Comparison of ENCODE assay signal across 10 cellular contexts in the genomic region with DNA sequence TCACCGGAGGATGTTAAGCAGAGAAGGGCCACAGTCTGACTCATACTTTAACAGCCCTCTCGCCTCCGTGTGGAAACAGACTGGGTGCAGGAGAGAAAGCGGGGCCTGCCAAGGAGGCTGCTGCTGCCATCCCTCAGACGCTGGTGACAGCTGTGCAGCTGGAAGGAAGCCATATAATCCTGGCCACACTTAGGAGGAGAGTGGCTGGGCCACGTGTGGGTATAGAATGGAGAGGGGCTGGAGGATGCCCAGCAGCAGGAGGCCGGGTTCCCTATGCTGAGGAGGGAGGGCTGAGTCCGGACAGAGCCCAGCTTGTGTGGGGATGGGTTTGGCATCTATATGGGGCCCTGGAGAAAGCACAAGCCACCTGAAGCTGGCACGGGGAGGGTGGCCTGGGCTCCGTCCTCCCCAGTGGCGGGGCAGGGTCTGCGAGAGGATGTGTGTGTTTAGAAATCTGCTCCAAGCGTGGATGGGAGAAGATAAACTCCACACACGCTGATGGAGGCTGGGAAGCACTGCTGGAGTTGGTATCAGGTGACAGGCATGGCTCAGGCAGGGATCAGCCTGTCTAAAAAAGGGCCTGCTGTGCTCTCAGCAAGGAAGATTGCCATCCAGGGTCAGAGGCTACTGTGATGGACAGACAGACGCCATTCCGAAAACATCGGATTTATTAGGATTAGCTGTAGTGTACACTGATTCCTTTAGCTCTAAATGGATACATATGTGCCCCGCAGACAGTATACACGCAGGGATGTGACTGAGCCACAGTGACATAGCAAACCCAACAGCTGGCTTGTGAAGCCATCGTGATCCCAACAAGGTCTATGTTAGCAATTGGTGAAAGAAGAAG. TPM values are rescaled to one million over a fixed set of nuclear protein-coding genes. Genes with fewer than 3 reads are reported as not detected.
DNase-seq lines count a peak whose midpoint lies in the region; ATAC-seq and TF ChIP-seq lines count a peak whose summit lies in the region.
"Had no signal": no experiment of that assay in that cellular context is flagged by ENCODE, and none has a peak within 500 bp of the region (broad histone marks: within the 10 kb centered on the region; RNA-seq: fewer than 3 reads in every experiment).

No MANE protein-coding gene starts in this region.

- no peaks in the 10 kb centered on the region for H3K27me3 ChIP-seq in thoracic aorta (replicated peaks; ENCODE audit: insufficient read depth)

- H3K27me3 Mint-ChIP-seq in WTC11 (ENCODE audit: low read depth) (no peaks in the 10 kb centered on the region), T-helper 17 cell (no peaks in the 10 kb centered on the region)

- H3K4me3 ChIP-seq in thoracic aorta: no peak overlapping the region

- DNase-seq in NCI-H2107 treated with DMSO at 0.1 percent for 48 hours (lab: John Stamatoyannopoulos, UW; ENCODE audit: unreplicated experiment): peak; percentile 35
- DNase-seq in NCI-H2107 (lab: John Stamatoyannopoulos, UW): no peak
- peak; percentile 7 for DNase-seq in WTC11 (ENCODE audit: low spot score)
- peak; percentile 74 for DNase-seq in islet precursor cell
- DNase-seq in thoracic aorta (ENCODE audit: low spot score): no peak
- DNase-seq in dermis blood vessel endothelial cell: no peak
- no peak for DNase-seq in activated CD4-positive, alpha-beta T cell treated with anti-CD3 and anti-CD28 coated beads for 48 hours
- no peak for DNase-seq in T-helper 17 cell

- ATAC-seq in WTC11 (no peak), thoracic aorta (ENCODE audit: insufficient number of reproducible peaks, low FRiP score, low read depth) (no peak), T-helper 17 cell (no peak)
- ATAC-seq: esophagus mucosa; naive thymus-derived CD8-positive, alpha-beta T cell had no signal

- H3K9me3 ChIP-seq in thoracic aorta: no peaks in the 10 kb centered on the region
- no peaks in the 10 kb centered on the region for H3K9me3 ChIP-seq in T-helper 17 cell (ENCODE audit: control insufficient read depth, low read length, poor library complexity, severe bottlenecking)

- peaks cover 20 to 39% of the 10 kb centered on the region in 2 donors for H3K4me1 ChIP-seq in thoracic aorta (ENCODE audit: control insufficient read depth in 1 of 2, low read depth in 2 of 2)

- CTCF ChIA-PET in WTC11 (lab: Charles Lee): interaction anchor here (0.6 to 4.7 kb wide), 6 partner anchors 8 to 276 kb away, joined by 3 to 76 read pairs (median 4); no protein-coding TSS in a partner anchor

- H3K4me3 Mint-ChIP-seq in WTC11 (no peak overlapping the region), T-helper 17 cell (no peak overlapping the region)
- H3K4me3 Mint-ChIP-seq: naive thymus-derived CD8-positive, alpha-beta T cell had no signal

- no peaks in the 10 kb centered on the region for H3K9me3 Mint-ChIP-seq in WTC11
- H3K9me3 Mint-ChIP-seq: naive thymus-derived CD8-positive, alpha-beta T cell had no signal

- no peak overlapping the region for H3K27ac Mint-ChIP-seq in WTC11
- H3K27ac Mint-ChIP-seq in T-helper 17 cell: no peak overlapping the region
- H3K27ac Mint-ChIP-seq: naive thymus-derived CD8-positive, alpha-beta T cell had no signal

- H3K4me1 Mint-ChIP-seq in WTC11: peaks cover 19% of the 10 kb centered on the region
- H3K4me1 Mint-ChIP-seq in T-helper 17 cell: peaks cover 5% of the 10 kb centered on the region

- POLR2A ChIA-PET in WTC11 (lab: Charles Lee): no interaction called here

- no peaks in the 10 kb centered on the region for H3K36me3 ChIP-seq in thoracic aorta

- H3K27ac ChIP-seq in thoracic aorta: peak overlapping the region; percentile 84 to 86

- H3K36me3 Mint-ChIP-seq in WTC11 (no peaks in the 10 kb centered on the region), T-helper 17 cell (ENCODE audit: low read depth) (peaks cover 2% of the 10 kb centered on the region)
- H3K36me3 Mint-ChIP-seq: naive thymus-derived CD8-positive, alpha-beta T cell had no signal

- TF ChIP-seq CTCF in WTC11 (IDR thresholded peaks at IDR 0.05) (no peak), thoracic aorta (IDR thresholded peaks at IDR 0.05) (no peak)

TF ChIP-seq in WTC11, 78 proteins besides CTCF, POLR2A, EP300 and RAD21 (continues in another document):
- TF ChIP-seq TCF7 (CRISPR knock-in tag; IDR thresholded peaks at IDR 0.05; ENCODE audit: low read depth): no peak
- TF ChIP-seq NR3C1 (CRISPR knock-in tag; conservative IDR thresholded peaks at IDR 0.05; ENCODE audit: low read depth): no peak
- TF ChIP-seq, protein P1, sequence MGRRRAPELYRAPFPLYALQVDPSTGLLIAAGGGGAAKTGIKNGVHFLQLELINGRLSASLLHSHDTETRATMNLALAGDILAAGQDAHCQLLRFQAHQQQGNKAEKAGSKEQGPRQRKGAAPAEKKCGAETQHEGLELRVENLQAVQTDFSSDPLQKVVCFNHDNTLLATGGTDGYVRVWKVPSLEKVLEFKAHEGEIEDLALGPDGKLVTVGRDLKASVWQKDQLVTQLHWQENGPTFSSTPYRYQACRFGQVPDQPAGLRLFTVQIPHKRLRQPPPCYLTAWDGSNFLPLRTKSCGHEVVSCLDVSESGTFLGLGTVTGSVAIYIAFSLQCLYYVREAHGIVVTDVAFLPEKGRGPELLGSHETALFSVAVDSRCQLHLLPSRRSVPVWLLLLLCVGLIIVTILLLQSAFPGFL (CRISPR knock-in tag; IDR thresholded peaks at IDR 0.05; ENCODE audit: borderline replicate concordance): no peak
- TF ChIP-seq, protein P2, sequence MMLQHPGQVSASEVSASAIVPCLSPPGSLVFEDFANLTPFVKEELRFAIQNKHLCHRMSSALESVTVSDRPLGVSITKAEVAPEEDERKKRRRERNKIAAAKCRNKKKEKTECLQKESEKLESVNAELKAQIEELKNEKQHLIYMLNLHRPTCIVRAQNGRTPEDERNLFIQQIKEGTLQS (CRISPR knock-in tag; conservative IDR thresholded peaks at IDR 0.05): no peak
- no peak for TF ChIP-seq TEAD1 (CRISPR knock-in tag; IDR thresholded peaks at IDR 0.05)
- TF ChIP-seq ATF1 (CRISPR knock-in tag; IDR thresholded peaks at IDR 0.05): no peak
- TF ChIP-seq, protein P3, sequence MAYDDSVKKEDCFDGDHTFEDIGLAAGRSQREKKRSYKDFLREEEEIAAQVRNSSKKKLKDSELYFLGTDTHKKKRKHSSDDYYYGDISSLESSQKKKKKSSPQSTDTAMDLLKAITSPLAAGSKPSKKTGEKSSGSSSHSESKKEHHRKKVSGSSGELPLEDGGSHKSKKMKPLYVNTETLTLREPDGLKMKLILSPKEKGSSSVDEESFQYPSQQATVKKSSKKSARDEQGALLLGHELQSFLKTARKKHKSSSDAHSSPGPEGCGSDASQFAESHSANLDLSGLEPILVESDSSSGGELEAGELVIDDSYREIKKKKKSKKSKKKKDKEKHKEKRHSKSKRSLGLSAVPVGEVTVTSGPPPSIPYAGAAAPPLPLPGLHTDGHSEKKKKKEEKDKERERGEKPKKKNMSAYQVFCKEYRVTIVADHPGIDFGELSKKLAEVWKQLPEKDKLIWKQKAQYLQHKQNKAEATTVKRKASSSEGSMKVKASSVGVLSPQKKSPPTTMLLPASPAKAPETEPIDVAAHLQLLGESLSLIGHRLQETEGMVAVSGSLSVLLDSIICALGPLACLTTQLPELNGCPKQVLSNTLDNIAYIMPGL (CRISPR knock-in tag; IDR thresholded peaks at IDR 0.05): no peak
- no peak for TF ChIP-seq HMGA2 (CRISPR knock-in tag; IDR thresholded peaks at IDR 0.05)
- TF ChIP-seq, protein P4, sequence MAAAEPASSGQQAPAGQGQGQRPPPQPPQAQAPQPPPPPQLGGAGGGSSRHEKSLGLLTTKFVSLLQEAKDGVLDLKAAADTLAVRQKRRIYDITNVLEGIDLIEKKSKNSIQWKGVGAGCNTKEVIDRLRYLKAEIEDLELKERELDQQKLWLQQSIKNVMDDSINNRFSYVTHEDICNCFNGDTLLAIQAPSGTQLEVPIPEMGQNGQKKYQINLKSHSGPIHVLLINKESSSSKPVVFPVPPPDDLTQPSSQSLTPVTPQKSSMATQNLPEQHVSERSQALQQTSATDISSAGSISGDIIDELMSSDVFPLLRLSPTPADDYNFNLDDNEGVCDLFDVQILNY (CRISPR knock-in tag; IDR thresholded peaks at IDR 0.05): no peak
- TF ChIP-seq ZNF121 (CRISPR knock-in tag; IDR thresholded peaks at IDR 0.05): no peak
- no peak for TF ChIP-seq RELA (CRISPR knock-in tag; IDR thresholded peaks at IDR 0.05; ENCODE audit: borderline replicate concordance)
- TF ChIP-seq, protein P5, sequence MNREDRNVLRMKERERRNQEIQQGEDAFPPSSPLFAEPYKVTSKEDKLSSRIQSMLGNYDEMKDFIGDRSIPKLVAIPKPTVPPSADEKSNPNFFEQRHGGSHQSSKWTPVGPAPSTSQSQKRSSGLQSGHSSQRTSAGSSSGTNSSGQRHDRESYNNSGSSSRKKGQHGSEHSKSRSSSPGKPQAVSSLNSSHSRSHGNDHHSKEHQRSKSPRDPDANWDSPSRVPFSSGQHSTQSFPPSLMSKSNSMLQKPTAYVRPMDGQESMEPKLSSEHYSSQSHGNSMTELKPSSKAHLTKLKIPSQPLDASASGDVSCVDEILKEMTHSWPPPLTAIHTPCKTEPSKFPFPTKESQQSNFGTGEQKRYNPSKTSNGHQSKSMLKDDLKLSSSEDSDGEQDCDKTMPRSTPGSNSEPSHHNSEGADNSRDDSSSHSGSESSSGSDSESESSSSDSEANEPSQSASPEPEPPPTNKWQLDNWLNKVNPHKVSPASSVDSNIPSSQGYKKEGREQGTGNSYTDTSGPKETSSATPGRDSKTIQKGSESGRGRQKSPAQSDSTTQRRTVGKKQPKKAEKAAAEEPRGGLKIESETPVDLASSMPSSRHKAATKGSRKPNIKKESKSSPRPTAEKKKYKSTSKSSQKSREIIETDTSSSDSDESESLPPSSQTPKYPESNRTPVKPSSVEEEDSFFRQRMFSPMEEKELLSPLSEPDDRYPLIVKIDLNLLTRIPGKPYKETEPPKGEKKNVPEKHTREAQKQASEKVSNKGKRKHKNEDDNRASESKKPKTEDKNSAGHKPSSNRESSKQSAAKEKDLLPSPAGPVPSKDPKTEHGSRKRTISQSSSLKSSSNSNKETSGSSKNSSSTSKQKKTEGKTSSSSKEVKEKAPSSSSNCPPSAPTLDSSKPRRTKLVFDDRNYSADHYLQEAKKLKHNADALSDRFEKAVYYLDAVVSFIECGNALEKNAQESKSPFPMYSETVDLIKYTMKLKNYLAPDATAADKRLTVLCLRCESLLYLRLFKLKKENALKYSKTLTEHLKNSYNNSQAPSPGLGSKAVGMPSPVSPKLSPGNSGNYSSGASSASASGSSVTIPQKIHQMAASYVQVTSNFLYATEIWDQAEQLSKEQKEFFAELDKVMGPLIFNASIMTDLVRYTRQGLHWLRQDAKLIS (CRISPR knock-in tag; IDR thresholded peaks at IDR 0.05; ENCODE audit: borderline replicate concordance): no peak
- TF ChIP-seq FOXK1 (CRISPR knock-in tag; IDR thresholded peaks at IDR 0.05): no peak

RNA-seq across cellular contexts. Expression of a gene that starts 15.9 kb away (rescaled TPM):
- total RNA-seq in WTC11 (2021) (9.3 to 12.5 TPM (median 9.9 TPM) in 3 replicates), thoracic aorta (10 to 100 TPM; 71.7 to 78.7 TPM), dermis blood vessel endothelial cell (12.8 and 14.4 TPM in 2 replicates), T-helper 17 cell (10 to 100 TPM; 88.6 to 95.2 TPM)

RNA-seq across cellular contexts. Expression of a gene that starts 59.7 kb away (rescaled TPM):
- total RNA-seq in WTC11 (2021) (33.6 to 38.8 TPM (median 37.8 TPM) in 3 replicates), thoracic aorta (1 to 10 TPM; 2.8 to 7.8 TPM), dermis blood vessel endothelial cell (2.9 and 4.0 TPM in 2 replicates), T-helper 17 cell (1 to 10 TPM; 4.8 to 5.5 TPM)

Comparison
In these comparisons a context has a peak if more than half of its experiments do, and no peak if none do; other contexts are left out.
1. DNase-seq: peak in NCI-H2107 treated with DMSO at 0.1 percent for 48 hours (single experiment), WTC11 (single experiment) and islet precursor cell (single experiment); none in NCI-H2107 (single experiment), thoracic aorta (single experiment), dermis blood vessel endothelial cell (single experiment), activated CD4-positive, alpha-beta T cell treated with anti-CD3 and anti-CD28 coated beads for 48 hours (single experiment) and T-helper 17 cell (0 of 3).